8 cellular contexts compared by ENCODE assay signal in genomic region chrX:47562615-47563243, GRCh38. TPM values are rescaled to one million over a fixed set of nuclear protein-coding genes. Genes with fewer than 3 reads are reported as not detected.
DNase-seq lines count a peak whose midpoint lies in the region; ATAC-seq and TF ChIP-seq lines count a peak whose summit lies in the region.

No MANE protein-coding gene starts in this region.

- 57 to 81% (median 78%) methylated on average over 6 to 13 of the region's 13 CpGs for WGBS in stomach, 5 donors

- TF ChIP-seq POLR2A in stomach (IDR thresholded peaks at IDR 0.05), result no peak

- H3K36me3 ChIP-seq in RWPE2 (ENCODE audit: low read depth) (peaks cover 50% of the 10 kb centered on the region), stomach (peaks cover 0 to 47% (median 45%) of the 10 kb centered on the region in 4 donors)

- H3K9me3 ChIP-seq in RWPE2 (ENCODE audit: severe bottlenecking) (no peaks in the 10 kb centered on the region), stomach (no peaks in the 10 kb centered on the region)

- H3K4me3 ChIP-seq in RWPE2 (ENCODE audit: severe bottlenecking) (no peak overlapping the region), epithelial cell of esophagus (ENCODE audit: low read length) (no peak overlapping the region), stomach (peak overlapping the region in 1 of 4 donors; percentile 57)

- no peak for TF ChIP-seq EP300 in stomach (IDR thresholded peaks at IDR 0.05)

- peaks cover 27% of the 10 kb centered on the region for H3K36me3 Mint-ChIP-seq in stimulated activated naive CD8-positive, alpha-beta T cell treated with anti-CD3 and anti-CD28 coated beads, Interleukin-15, Interleukin-2, amounts not matched to agents 100 ng/mL and 50 ng/mL, for 24 hours (ENCODE audit: low read depth)
- H3K36me3 Mint-ChIP-seq in type B pancreatic cell, result peaks cover 10% of the 10 kb centered on the region

- H3K4me1 Mint-ChIP-seq in stimulated activated naive CD8-positive, alpha-beta T cell treated with anti-CD3 and anti-CD28 coated beads, Interleukin-15, Interleukin-2, amounts not matched to agents 100 ng/mL and 50 ng/mL, for 24 hours (ENCODE audit: low read depth), result peaks cover 43% of the 10 kb centered on the region
- peaks cover 16% of the 10 kb centered on the region for H3K4me1 Mint-ChIP-seq in type B pancreatic cell (ENCODE audit: unreplicated experiment)

- H3K27ac Mint-ChIP-seq in stimulated activated naive CD8-positive, alpha-beta T cell treated with anti-CD3 and anti-CD28 coated beads, Interleukin-15, Interleukin-2, amounts not matched to agents 100 ng/mL and 50 ng/mL, for 24 hours, result peak overlapping the region; percentile 67
- H3K27ac Mint-ChIP-seq in type B pancreatic cell, result no peak overlapping the region

- H3K27me3 ChIP-seq in RWPE2 (ENCODE audit: insufficient read depth, poor library complexity, severe bottlenecking) (no peaks in the 10 kb centered on the region), stomach (no peaks in the 10 kb centered on the region)

- H3K27ac ChIP-seq in RWPE2 (ENCODE audit: poor library complexity, severe bottlenecking), result peak overlapping the region; percentile 58
- H3K27ac ChIP-seq in stomach, result no peak overlapping the region

- H3K4me3 Mint-ChIP-seq in stimulated activated naive CD8-positive, alpha-beta T cell treated with anti-CD3 and anti-CD28 coated beads, Interleukin-15, Interleukin-2, amounts not matched to agents 100 ng/mL and 50 ng/mL, for 24 hours, result peak overlapping the region; percentile 90
- H3K4me3 Mint-ChIP-seq in type B pancreatic cell, result peak overlapping the region; percentile 81

- no peak for ATAC-seq in stimulated activated naive CD8-positive, alpha-beta T cell treated with anti-CD3 and anti-CD28 coated beads, Interleukin-15, Interleukin-2, amounts not matched to agents 100 U/mL and 50 U/mL, for 24 hours
- ATAC-seq in RWPE2 (ENCODE audit: low read depth), result no peak

- H3K4me1 ChIP-seq in RWPE2 (ENCODE audit: insufficient read depth, poor library complexity, severe bottlenecking), result peaks cover 12% of the 10 kb centered on the region
- peaks cover 0 to 40% (median 26%) of the 10 kb centered on the region in 4 donors for H3K4me1 ChIP-seq in stomach

- intact Hi-C loops in stomach (cut with DNase I; ENCODE audit: low total_unique reads), result no loop called here

- H3K27me3 Mint-ChIP-seq in stimulated activated naive CD8-positive, alpha-beta T cell treated with anti-CD3 and anti-CD28 coated beads, Interleukin-15, Interleukin-2, amounts not matched to agents 100 ng/mL and 50 ng/mL, for 24 hours, result no peaks in the 10 kb centered on the region
- H3K27me3 Mint-ChIP-seq in type B pancreatic cell, result no peaks in the 10 kb centered on the region

- H3K9me3 Mint-ChIP-seq in stimulated activated naive CD8-positive, alpha-beta T cell treated with anti-CD3 and anti-CD28 coated beads, Interleukin-15, Interleukin-2, amounts not matched to agents 100 ng/mL and 50 ng/mL, for 24 hours, result no peaks in the 10 kb centered on the region
- H3K9me3 Mint-ChIP-seq in type B pancreatic cell, result no peaks in the 10 kb centered on the region

- DNase-seq in stimulated activated naive CD8-positive, alpha-beta T cell treated with anti-CD3 and anti-CD28 coated beads, Interleukin-15, Interleukin-2, amounts not matched to agents 100 U/mL and 50 U/mL, for 24 hours, result no peak
- no peak for DNase-seq in RWPE2 (ENCODE audit: low spot score)
- DNase-seq in epithelial cell of esophagus (ENCODE audit: low read depth), result peak; percentile 19
- no peak for DNase-seq in type B pancreatic cell (ENCODE audit: extremely low spot score, unreplicated experiment)
- DNase-seq in NCI-H345 (lab: John Stamatoyannopoulos, UW), result no peak
- no peak for DNase-seq in NCI-H2107 (lab: John Stamatoyannopoulos, UW)
- DNase-seq in stomach, result no peak

- TF ChIP-seq CTCF in RWPE2 (IDR thresholded peaks at IDR 0.05; ENCODE audit: poor library complexity, severe bottlenecking) (no peak), epithelial cell of esophagus (IDR thresholded peaks at IDR 0.05; ENCODE audit: insufficient read depth, low read depth, low read length, missing control alignments) (peak; percentile 30), type B pancreatic cell (conservative IDR thresholded peaks at IDR 0.05) (peak; percentile 58), stomach (IDR thresholded peaks at IDR 0.05) (no peak)

RNA-seq across cellular contexts. Expression of gene ARAF, which starts 1.7 kb away (rescaled TPM):
- total RNA-seq in type B pancreatic cell (ENCODE audit: low replicate concordance), result 56.2 and 60.7 TPM in 2 replicates
- 100 to 1,000 TPM in 2 of 5 donors, 10 to 100 TPM in 3; 19.6 to 142 (median 47.8) TPM for total RNA-seq in stomach
- 10 to 100 TPM; 38.7 to 67.8 (median 49.9) TPM for polyA plus RNA-seq in stomach

RNA-seq across cellular contexts. Expression of gene TIMP1, which starts 19.5 kb away (rescaled TPM):
- total RNA-seq in type B pancreatic cell (ENCODE audit: low replicate concordance), result 31.8 and 95.4 TPM in 2 replicates
- total RNA-seq in stomach, result 100 to 1,000 TPM in 1 of 5 donors, 10 to 100 TPM in 4; 40.0 to 159 (median 93.3) TPM
- polyA plus RNA-seq in stomach, result 100 to 1,000 TPM in 2 of 3 donors, 10 to 100 TPM in 1; 86.0 to 237 (median 103) TPM

RNA-seq across cellular contexts. Expression of gene SYN1, which starts 56.9 kb away (rescaled TPM):
- total RNA-seq in type B pancreatic cell (ENCODE audit: low replicate concordance), result 3.7 and 4.2 TPM in 2 replicates
- 1 to 10 TPM in 1 of 5 donors, not detected in 4; 1.5 TPM for total RNA-seq in stomach
- 1 to 10 TPM in 1 of 3 donors, under 1 TPM in 1, not detected in 1; 0.45 to 1.7 TPM for polyA plus RNA-seq in stomach

Comparison
In these comparisons a context has a peak if more than half of its experiments do, and no peak if none do; other contexts are left out.
1. CTCF ChIP-seq: peak in epithelial cell of esophagus (single experiment) and type B pancreatic cell (single experiment); none in RWPE2 (single experiment) and stomach (0 of 7).